ENCODE assay signal across 14 cellular contexts in genomic region chr5:102893942-102894341, GRCh38.
DNase-seq lines count a peak whose midpoint lies in the region; ATAC-seq and TF ChIP-seq lines count a peak whose summit lies in the region.
"Had no signal": no experiment of that assay in that cellular context is flagged by ENCODE, and none has a peak within 500 bp of the region (broad histone marks: within the 10 kb centered on the region; RNA-seq: fewer than 3 reads in every experiment).

No MANE protein-coding gene starts in this region.

- no peaks in the 10 kb centered on the region for H3K9me3 ChIP-seq in DND-41 (ENCODE audit: insufficient read depth, low read length, severe bottlenecking)
- H3K9me3 ChIP-seq: HAP-1 had no signal

- no peak overlapping the region for H3K9ac ChIP-seq in DND-41 (ENCODE audit: low read depth, low read length)

- H3K9me3 Mint-ChIP-seq in GM23338 = no peaks in the 10 kb centered on the region

- H3K36me3 ChIP-seq in DND-41 (ENCODE audit: insufficient read depth, low read length) (no peaks in the 10 kb centered on the region), GM23338 (ENCODE audit: insufficient read depth) (no peaks in the 10 kb centered on the region)
- H3K36me3 ChIP-seq: HAP-1 had no signal

- H3K4me1 ChIP-seq in DND-41 (ENCODE audit: insufficient read depth, low read length) = no peaks in the 10 kb centered on the region
- no peaks in the 10 kb centered on the region for H3K4me1 ChIP-seq in GM23338 (ENCODE audit: insufficient read depth)
- H3K4me1 ChIP-seq: HAP-1 had no signal

- no peak overlapping the region for H3K4me3 Mint-ChIP-seq in GM23338

- peaks cover 8% of the 10 kb centered on the region; the same call in 2 of the 3 replicates for H3K4me1 Mint-ChIP-seq in GM23338

- H2AFZ ChIP-seq in DND-41 (ENCODE audit: low read depth, low read length) (no peak overlapping the region), GM23338 (no peak overlapping the region)

- H3K27me3 Mint-ChIP-seq in GM23338 (ENCODE audit: insufficient read depth, low read depth, poor library complexity) = no peaks in the 10 kb centered on the region

- H3K27ac ChIP-seq in DND-41 (ENCODE audit: low read length) = no peak overlapping the region
- no peak overlapping the region for H3K27ac ChIP-seq in GM23338 (ENCODE audit: low read depth)

- no peak overlapping the region for H3K27ac Mint-ChIP-seq in GM23338

- H3K4me3 ChIP-seq in DND-41 (ENCODE audit: low read depth in 1 of 2, low read length in 2 of 2) (no peak overlapping the region), GM23338 (no peak overlapping the region)
- H3K4me3 ChIP-seq: HAP-1 had no signal

- no peaks in the 10 kb centered on the region for H4K20me1 ChIP-seq in DND-41 (ENCODE audit: insufficient read depth, low read length)
- H4K20me1 ChIP-seq in GM23338 (replicated peaks; ENCODE audit: insufficient read depth) = no peaks in the 10 kb centered on the region

- intact Hi-C loops in sciatic nerve (cut with DNase I) = no loop called here

- no peaks in the 10 kb centered on the region for H3K9me2 ChIP-seq in GM23338 (ENCODE audit: insufficient read depth)

- no peaks in the 10 kb centered on the region for H3K36me3 Mint-ChIP-seq in GM23338 (ENCODE audit: low read depth)

- DNase-seq in DND-41 (no peak), GM23338 (ENCODE audit: low spot score) (peak; percentile 40), amniotic epithelial cell (ENCODE audit: low read depth) (peak; percentile 4), iPS-NIHi7 (ENCODE audit: extremely low spot score) (peak; percentile 40), sciatic nerve (ENCODE audit: low spot score) (no peak), anterior cingulate cortex (lab: John Stamatoyannopoulos, UW) (no peak)
- DNase-seq: ACHN, C1 segment of cervical spinal cord, KBM-7, NCI-H1105 treated with DMSO at 0.1 percent for 48 hours, NCI-H1694 treated with DMSO at 0.1 percent for 48 hours, RPMI8226 had no signal

- H3K27me3 ChIP-seq in DND-41 (ENCODE audit: insufficient read depth, low read length, poor library complexity) (no peaks in the 10 kb centered on the region), GM23338 (ENCODE audit: insufficient read depth) (no peaks in the 10 kb centered on the region)

- H3K79me2 ChIP-seq in DND-41 (ENCODE audit: insufficient read depth, low read length) (no peaks in the 10 kb centered on the region), GM23338 (replicated peaks; ENCODE audit: insufficient read depth) (no peaks in the 10 kb centered on the region)

- H3K4me2 ChIP-seq in DND-41 (ENCODE audit: insufficient read depth, low read length) (no peak overlapping the region), GM23338 (no peak overlapping the region)

- ATAC-seq in DND-41 (ENCODE audit: insufficient read depth, low read depth) (peak; percentile 62; the same call in 1 of the 3 replicates), GM23338 (peak; percentile 79), sciatic nerve (no peak), HG02938 (IDR thresholded peaks at IDR 0.05; ENCODE audit: unreplicated experiment) (no peak)

- no peaks in the 10 kb centered on the region for H3F3A ChIP-seq in GM23338 (replicated peaks; ENCODE audit: low read depth)

- no peak for TF ChIP-seq CTCF in DND-41 (IDR thresholded peaks at IDR 0.05; ENCODE audit: borderline replicate concordance, extremely low read depth, low read length, poor library complexity, severe bottlenecking)
- no peak for TF ChIP-seq CTCF in GM23338 (conservative IDR thresholded peaks at IDR 0.05; ENCODE audit: low read depth in 2 of 2)

TF ChIP-seq in GM23338, 12 proteins besides CTCF, POLR2A, EP300 and RAD21:
- no peak for TF ChIP-seq STAT1 (IDR thresholded peaks at IDR 0.05; ENCODE audit: unreplicated experiment)
- TF ChIP-seq, protein P1, sequence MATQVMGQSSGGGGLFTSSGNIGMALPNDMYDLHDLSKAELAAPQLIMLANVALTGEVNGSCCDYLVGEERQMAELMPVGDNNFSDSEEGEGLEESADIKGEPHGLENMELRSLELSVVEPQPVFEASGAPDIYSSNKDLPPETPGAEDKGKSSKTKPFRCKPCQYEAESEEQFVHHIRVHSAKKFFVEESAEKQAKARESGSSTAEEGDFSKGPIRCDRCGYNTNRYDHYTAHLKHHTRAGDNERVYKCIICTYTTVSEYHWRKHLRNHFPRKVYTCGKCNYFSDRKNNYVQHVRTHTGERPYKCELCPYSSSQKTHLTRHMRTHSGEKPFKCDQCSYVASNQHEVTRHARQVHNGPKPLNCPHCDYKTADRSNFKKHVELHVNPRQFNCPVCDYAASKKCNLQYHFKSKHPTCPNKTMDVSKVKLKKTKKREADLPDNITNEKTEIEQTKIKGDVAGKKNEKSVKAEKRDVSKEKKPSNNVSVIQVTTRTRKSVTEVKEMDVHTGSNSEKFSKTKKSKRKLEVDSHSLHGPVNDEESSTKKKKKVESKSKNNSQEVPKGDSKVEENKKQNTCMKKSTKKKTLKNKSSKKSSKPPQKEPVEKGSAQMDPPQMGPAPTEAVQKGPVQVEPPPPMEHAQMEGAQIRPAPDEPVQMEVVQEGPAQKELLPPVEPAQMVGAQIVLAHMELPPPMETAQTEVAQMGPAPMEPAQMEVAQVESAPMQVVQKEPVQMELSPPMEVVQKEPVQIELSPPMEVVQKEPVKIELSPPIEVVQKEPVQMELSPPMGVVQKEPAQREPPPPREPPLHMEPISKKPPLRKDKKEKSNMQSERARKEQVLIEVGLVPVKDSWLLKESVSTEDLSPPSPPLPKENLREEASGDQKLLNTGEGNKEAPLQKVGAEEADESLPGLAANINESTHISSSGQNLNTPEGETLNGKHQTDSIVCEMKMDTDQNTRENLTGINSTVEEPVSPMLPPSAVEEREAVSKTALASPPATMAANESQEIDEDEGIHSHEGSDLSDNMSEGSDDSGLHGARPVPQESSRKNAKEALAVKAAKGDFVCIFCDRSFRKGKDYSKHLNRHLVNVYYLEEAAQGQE (IDR thresholded peaks at IDR 0.05; ENCODE audit: unreplicated experiment) = peak; percentile 79

Comparison
In these comparisons a context has a peak if more than half of its experiments do, and no peak if none do; other contexts are left out.
1. ATAC-seq: peak in DND-41 (single experiment) and GM23338 (single experiment); none in sciatic nerve (single experiment) and HG02938 (single experiment).
2. DNase-seq: peak in GM23338 (single experiment), amniotic epithelial cell (single experiment) and iPS-NIHi7 (single experiment); none in DND-41 (single experiment), sciatic nerve (single experiment) and anterior cingulate cortex (0 of 58).